11 cellular contexts compared by ENCODE assay signal in the genomic region with DNA sequence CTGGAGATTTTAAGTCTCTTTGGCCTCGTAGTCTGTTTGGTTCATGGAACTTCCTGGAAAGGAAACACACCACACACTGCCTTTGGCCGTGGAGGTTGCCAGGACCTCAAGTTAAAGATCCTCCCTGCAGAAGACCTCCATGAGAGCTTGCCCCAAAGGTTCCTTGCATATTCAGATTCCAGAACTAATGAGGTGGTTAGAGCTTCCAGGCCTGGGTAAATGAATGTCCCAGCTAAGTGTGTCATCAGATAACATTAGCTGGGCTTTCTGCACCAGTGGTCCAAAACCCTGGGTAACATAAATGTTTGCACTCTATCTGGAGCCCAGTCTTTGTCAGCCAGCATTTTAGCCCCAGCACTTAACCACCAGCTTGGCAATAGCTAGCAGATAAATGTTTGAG.
DNase-seq lines count a peak whose midpoint lies in the region; ATAC-seq, FAIRE-seq and TF ChIP-seq lines count a peak whose summit lies in the region.
"Had no signal": no experiment of that assay in that cellular context is flagged by ENCODE, and none has a peak within 500 bp of the region (broad histone marks: within the 10 kb centered on the region; RNA-seq: fewer than 3 reads in every experiment).

No MANE protein-coding gene starts in this region.

- H2AFZ ChIP-seq in astrocyte (ENCODE audit: low read depth, low read length) = no peak overlapping the region

- no peak for FAIRE-seq in astrocyte (lab: Jason Lieb, UNC)

- H3K4me2 ChIP-seq in astrocyte (ENCODE audit: low read length) = no peak overlapping the region

- H3K27me3 ChIP-seq in astrocyte (ENCODE audit: insufficient read depth, low read length) (no peaks in the 10 kb centered on the region), foreskin keratinocyte (no peaks in the 10 kb centered on the region)

- peaks cover 98% of the 10 kb centered on the region for H3K4me1 Mint-ChIP-seq in stimulated activated naive CD8-positive, alpha-beta T cell treated with anti-CD3 and anti-CD28 coated beads, Interleukin-15, Interleukin-2, amounts not matched to agents 100 ng/mL and 50 ng/mL, for 24 hours (ENCODE audit: low read depth)
- peaks cover 99% of the 10 kb centered on the region for H3K4me1 Mint-ChIP-seq in stimulated activated naive CD8-positive, alpha-beta T cell treated with anti-CD3 and anti-CD28 coated beads, Interleukin-15, amount 100 ng/mL, for 72 hours
- peaks cover 47% of the 10 kb centered on the region for H3K4me1 Mint-ChIP-seq in astrocyte (ENCODE audit: low read depth, unreplicated experiment)
- peaks cover 56% of the 10 kb centered on the region for H3K4me1 Mint-ChIP-seq in memory B cell

- no peak for DNase-seq in stimulated activated naive CD8-positive, alpha-beta T cell treated with anti-CD3 and anti-CD28 coated beads, Interleukin-15, amount 100 ng/mL, for 72 hours
- DNase-seq in astrocyte (ENCODE audit: low read depth) = peak; percentile 88
- DNase-seq in memory B cell (ENCODE audit: low spot score in 2 of 2) = no peak
- DNase-seq in lower leg skin (ENCODE audit: low spot score in 2 of 2) = no peak
- no peak for DNase-seq in foreskin keratinocyte
- no peak for DNase-seq in globus pallidus (ENCODE audit: low spot score)
- no peak for DNase-seq in SIG-M5 treated with dmso at 0.1 percent for 504 hours (lab: John Stamatoyannopoulos, UW; ENCODE audit: unreplicated experiment)
- DNase-seq: COR-L47, cortex of kidney, nucleus accumbens had no signal

- H3K9me3 Mint-ChIP-seq in stimulated activated naive CD8-positive, alpha-beta T cell treated with anti-CD3 and anti-CD28 coated beads, Interleukin-15, Interleukin-2, amounts not matched to agents 100 ng/mL and 50 ng/mL, for 24 hours = no peaks in the 10 kb centered on the region
- no peaks in the 10 kb centered on the region for H3K9me3 Mint-ChIP-seq in stimulated activated naive CD8-positive, alpha-beta T cell treated with anti-CD3 and anti-CD28 coated beads, Interleukin-15, amount 100 ng/mL, for 72 hours
- no peaks in the 10 kb centered on the region for H3K9me3 Mint-ChIP-seq in astrocyte (ENCODE audit: unreplicated experiment)
- no peaks in the 10 kb centered on the region for H3K9me3 Mint-ChIP-seq in memory B cell

- H3K36me3 ChIP-seq in astrocyte (ENCODE audit: insufficient read depth, low read length) = peaks cover 11% of the 10 kb centered on the region

- intact Hi-C loops in lower leg skin (cut with DNase I; ENCODE audit: low total_unique reads) = no loop called here

- H3K79me2 ChIP-seq in astrocyte (ENCODE audit: insufficient read depth, low read length) = peaks cover 100% of the 10 kb centered on the region

- peaks cover 97% of the 10 kb centered on the region for H4K20me1 ChIP-seq in astrocyte (ENCODE audit: insufficient read depth, low read length)

- H3K27ac Mint-ChIP-seq in stimulated activated naive CD8-positive, alpha-beta T cell treated with anti-CD3 and anti-CD28 coated beads, Interleukin-15, Interleukin-2, amounts not matched to agents 100 ng/mL and 50 ng/mL, for 24 hours = peak overlapping the region; percentile 90
- H3K27ac Mint-ChIP-seq in stimulated activated naive CD8-positive, alpha-beta T cell treated with anti-CD3 and anti-CD28 coated beads, Interleukin-15, amount 100 ng/mL, for 72 hours = peak overlapping the region in 1 of 2 donors; percentile 47
- H3K27ac Mint-ChIP-seq in astrocyte (ENCODE audit: unreplicated experiment) (peak overlapping the region; percentile 4), memory B cell (peak overlapping the region; percentile 41)

- no peak for TF ChIP-seq POLR2A in lower leg skin (IDR thresholded peaks at IDR 0.05)

- no peak for TF ChIP-seq CTCF in astrocyte (IDR thresholded peaks at IDR 0.05; ENCODE audit: insufficient read depth, low read depth, low read length)
- no peak for TF ChIP-seq CTCF in lower leg skin (IDR thresholded peaks at IDR 0.05)
- no peak for TF ChIP-seq CTCF in foreskin keratinocyte (conservative IDR thresholded peaks at IDR 0.05)

- H3K9me3 ChIP-seq in astrocyte (ENCODE audit: insufficient read depth, low read depth, low read length) = no peaks in the 10 kb centered on the region

- WGBS in lower leg skin, 2 donors = 27 to 39% methylated on average over 2 of the region's 2 CpGs

- H3K4me3 Mint-ChIP-seq in stimulated activated naive CD8-positive, alpha-beta T cell treated with anti-CD3 and anti-CD28 coated beads, Interleukin-15, Interleukin-2, amounts not matched to agents 100 ng/mL and 50 ng/mL, for 24 hours = peak overlapping the region; percentile 10
- H3K4me3 Mint-ChIP-seq in stimulated activated naive CD8-positive, alpha-beta T cell treated with anti-CD3 and anti-CD28 coated beads, Interleukin-15, amount 100 ng/mL, for 72 hours = peak overlapping the region in 1 of 2 donors; percentile 16
- H3K4me3 Mint-ChIP-seq in astrocyte (ENCODE audit: unreplicated experiment) (no peak overlapping the region), memory B cell (no peak overlapping the region)

- no peaks in the 10 kb centered on the region for H3K27me3 Mint-ChIP-seq in stimulated activated naive CD8-positive, alpha-beta T cell treated with anti-CD3 and anti-CD28 coated beads, Interleukin-15, Interleukin-2, amounts not matched to agents 100 ng/mL and 50 ng/mL, for 24 hours
- H3K27me3 Mint-ChIP-seq in stimulated activated naive CD8-positive, alpha-beta T cell treated with anti-CD3 and anti-CD28 coated beads, Interleukin-15, amount 100 ng/mL, for 72 hours = no peaks in the 10 kb centered on the region
- H3K27me3 Mint-ChIP-seq in astrocyte (ENCODE audit: low read depth, unreplicated experiment) = no peaks in the 10 kb centered on the region
- H3K27me3 Mint-ChIP-seq in memory B cell = no peaks in the 10 kb centered on the region

- H3K4me1 ChIP-seq in astrocyte (ENCODE audit: insufficient read depth, low read length) (peaks cover 70% of the 10 kb centered on the region), foreskin keratinocyte (peaks cover 13% of the 10 kb centered on the region)

- ATAC-seq in stimulated activated naive CD8-positive, alpha-beta T cell treated with anti-CD3 and anti-CD28 coated beads, Interleukin-15, amount 100 ng/mL, for 72 hours = no peak
- no peak for ATAC-seq in memory B cell (ENCODE audit: low read depth)
- no peak for ATAC-seq in foreskin keratinocyte

- H3K27ac ChIP-seq in astrocyte (ENCODE audit: low read depth, low read length) (peak overlapping the region; percentile 18), foreskin keratinocyte (no peak overlapping the region)

- H3K36me3 Mint-ChIP-seq in stimulated activated naive CD8-positive, alpha-beta T cell treated with anti-CD3 and anti-CD28 coated beads, Interleukin-15, Interleukin-2, amounts not matched to agents 100 ng/mL and 50 ng/mL, for 24 hours (ENCODE audit: low read depth) = peaks cover 25% of the 10 kb centered on the region
- H3K36me3 Mint-ChIP-seq in astrocyte (ENCODE audit: low read depth, unreplicated experiment) = peaks cover 23% of the 10 kb centered on the region
- peaks cover 12% of the 10 kb centered on the region for H3K36me3 Mint-ChIP-seq in memory B cell

- no peak overlapping the region for H3K9ac ChIP-seq in astrocyte (ENCODE audit: low read length)

- H3K4me3 ChIP-seq in astrocyte (ENCODE audit: insufficient read depth, low read depth, low read length) (no peak overlapping the region), lower leg skin (ENCODE audit: low read depth, poor library complexity, severe bottlenecking) (no peak overlapping the region)
